ENCODE assay signal across 18 cellular contexts in the genomic region with DNA sequence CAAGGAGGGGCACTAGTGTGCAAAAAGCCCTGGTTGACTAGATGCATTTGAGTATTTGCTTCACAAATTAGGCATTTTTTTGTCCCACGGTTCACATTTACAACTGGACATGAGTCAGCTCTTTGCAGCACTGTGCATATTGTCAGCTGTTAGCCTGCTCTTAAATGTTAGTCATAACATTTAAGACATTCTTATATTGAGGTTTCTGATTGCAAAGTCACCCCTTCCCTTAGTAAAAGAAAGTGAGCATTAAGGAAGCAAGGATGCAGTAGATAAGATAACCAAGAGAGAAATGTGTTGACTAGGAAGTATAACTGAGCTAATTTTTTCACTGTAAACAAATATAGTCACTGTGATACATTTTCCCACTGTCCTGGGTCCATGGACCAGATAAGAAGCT.
DNase-seq lines count a peak whose midpoint lies in the region; ATAC-seq, FAIRE-seq and TF ChIP-seq lines count a peak whose summit lies in the region.
"Had no signal": no experiment of that assay in that cellular context is flagged by ENCODE, and none has a peak within 500 bp of the region (broad histone marks: within the 10 kb centered on the region; RNA-seq: fewer than 3 reads in every experiment).

No MANE protein-coding gene starts in this region.

- H3K27me3 ChIP-seq in PC-3 (ENCODE audit: low read length), result peaks cover 21% of the 10 kb centered on the region
- no peaks in the 10 kb centered on the region for H3K27me3 ChIP-seq in endothelial cell of umbilical vein (ENCODE audit: control insufficient read depth in 2 of 2, insufficient read depth in 2 of 2, low read length in 2 of 2)
- H3K27me3 ChIP-seq: esophagus squamous epithelium, Peyer's patch had no signal

- intact Hi-C loops in PC-3 (cut with micrococcal nuclease) (no loop called here), endothelial cell of umbilical vein (cut with micrococcal nuclease) (no loop called here)

- in situ Hi-C loops in Caki2 (cut with HindIII; ENCODE audit: low pct_unique_long_range_greater_than_20kb, low sequenced_read_pairs), result no loop called here

- H3K4me2 ChIP-seq in PC-3 (ENCODE audit: low read length) (no peak overlapping the region), endothelial cell of umbilical vein (ENCODE audit: insufficient read depth, low read length) (no peak overlapping the region)

- no peaks in the 10 kb centered on the region for H3K36me3 ChIP-seq in PC-3 (ENCODE audit: low read depth, low read length)
- no peaks in the 10 kb centered on the region for H3K36me3 ChIP-seq in endothelial cell of umbilical vein (ENCODE audit: control insufficient read depth in 2 of 2, extremely low read depth in 1 of 2, insufficient read depth in 2 of 2, low read length in 2 of 2)
- H3K36me3 ChIP-seq: esophagus squamous epithelium, HAP-1, Peyer's patch had no signal

- POLR2A ChIA-PET in PC-3 (lab: Charles Lee; ENCODE audit: unreplicated experiment), result no interaction called here
- POLR2A ChIA-PET in endothelial cell of umbilical vein (lab: Charles Lee), result no interaction called here

- no TSS peak for BruUV-seq in PC-3 (replicated peaks; lab: Mats Ljungman, UMichigan)
- no TSS peak for BruUV-seq in endothelial cell of umbilical vein (replicated peaks; lab: Mats Ljungman, UMichigan)

- H3K4me3 ChIP-seq in PC-3 (ENCODE audit: low read length) (no peak overlapping the region), endothelial cell of umbilical vein (replicated peaks in 1 of 3; ENCODE audit: insufficient read depth in 1 of 3, low read depth in 1 of 3, low read length in 3 of 3) (no peak overlapping the region)
- H3K4me3 ChIP-seq: esophagus squamous epithelium, HAP-1, Peyer's patch had no signal

- H4K20me1 ChIP-seq in PC-3 (ENCODE audit: low read length) (no peaks in the 10 kb centered on the region), endothelial cell of umbilical vein (replicated peaks; ENCODE audit: control insufficient read depth, extremely low read depth, insufficient read depth, low read length) (no peaks in the 10 kb centered on the region)

- peaks cover 9% of the 10 kb centered on the region; the same call in 1 of the 2 replicates for H3K4me1 ChIP-seq in PC-3 (ENCODE audit: insufficient read depth, low read length)
- no peaks in the 10 kb centered on the region for H3K4me1 ChIP-seq in endothelial cell of umbilical vein (ENCODE audit: control insufficient read depth, extremely low read depth, insufficient read depth, low read length)
- H3K4me1 ChIP-seq: HAP-1, Peyer's patch had no signal

- H3K9me1 ChIP-seq in endothelial cell of umbilical vein (replicated peaks; ENCODE audit: control insufficient read depth, extremely low read depth, insufficient read depth, low read length), result no peaks in the 10 kb centered on the region

- H3K79me2 ChIP-seq in PC-3 (ENCODE audit: low read length) (no peaks in the 10 kb centered on the region), endothelial cell of umbilical vein (ENCODE audit: control insufficient read depth, insufficient read depth, low read length) (no peaks in the 10 kb centered on the region)

- no peaks in the 10 kb centered on the region for H3K9me2 ChIP-seq in PC-3 (replicated peaks; ENCODE audit: low read length)

- H3K27ac ChIP-seq in PC-3 (ENCODE audit: low read length) (no peak overlapping the region), endothelial cell of umbilical vein (ENCODE audit: insufficient read depth, low read depth, low read length) (no peak overlapping the region)

- ATAC-seq in PC-3 (peak; percentile 38; the same call in 1 of the 2 replicates), HG02610 (IDR thresholded peaks at IDR 0.05; ENCODE audit: unreplicated experiment) (no peak)
- no peak for ATAC-seq in stimulated activated naive CD8-positive, alpha-beta T cell treated with anti-CD3 and anti-CD28 coated beads, Interleukin-15, Interleukin-2, amounts not matched to agents 100 U/mL and 50 U/mL, for 24 hours

- H3K9me3 ChIP-seq in PC-3 (ENCODE audit: low read length) (no peaks in the 10 kb centered on the region), endothelial cell of umbilical vein (replicated peaks; ENCODE audit: control insufficient read depth, insufficient read depth, low read length) (no peaks in the 10 kb centered on the region)
- H3K9me3 ChIP-seq: esophagus squamous epithelium, HAP-1, Peyer's patch had no signal

- H3K9ac ChIP-seq in PC-3 (ENCODE audit: low read length) (no peak overlapping the region), endothelial cell of umbilical vein (replicated peaks; ENCODE audit: extremely low read depth, insufficient read depth, low read length) (no peak overlapping the region)

- FAIRE-seq in endothelial cell of umbilical vein (lab: Jason Lieb, UNC), result no peak
- FAIRE-seq: GM18507 had no signal

- dilution Hi-C loops in endothelial cell of umbilical vein (cut with MboI; ENCODE audit: extremely low pct_ligation_motif_present, low sequenced_read_pairs), result no loop called here

- no peaks in the 10 kb centered on the region for H3F3A ChIP-seq in PC-3 (ENCODE audit: low read length, unreplicated experiment)

- CTCF ChIA-PET in PC-3 (lab: Charles Lee) (no interaction called here), endothelial cell of umbilical vein (lab: Charles Lee) (no interaction called here)

- H2AFZ ChIP-seq in PC-3 (ENCODE audit: low read length) (no peak overlapping the region), endothelial cell of umbilical vein (ENCODE audit: low read depth, low read length) (no peak overlapping the region)

- TF ChIP-seq POLR2A in endothelial cell of umbilical vein (IDR thresholded peaks at IDR 0.05; ENCODE audit: low read depth, low read length), result no peak

- peak; percentile 4 for DNase-seq in Caki2 (ENCODE audit: low read depth)
- peak; percentile 46 for DNase-seq in PC-3
- DNase-seq in endothelial cell of umbilical vein (ENCODE audit: low read depth, low spot score), result peak; percentile 55
- peak; percentile 60 for DNase-seq in myocyte (ENCODE audit: low read depth)
- no peak for DNase-seq in stimulated activated CD4-positive, alpha-beta T cell treated with anti-CD3 and anti-CD28 coated beads, Interleukin-1b, Interleukin-23, amount 100 ng/mL, for 48 hours
- no peak for DNase-seq in stimulated activated naive CD8-positive, alpha-beta T cell treated with anti-CD3 and anti-CD28 coated beads, Interleukin-15, Interleukin-2, amounts not matched to agents 100 U/mL and 50 U/mL, for 24 hours
- no peak for DNase-seq in NOMO-1 (lab: John Stamatoyannopoulos, UW; ENCODE audit: unreplicated experiment in 2 of 2)
- DNase-seq: activated CD4-positive, alpha-beta memory T cell treated with anti-CD3 and anti-CD28 coated beads for 36 hours; activated naive CD4-positive, alpha-beta T cell treated with Interleukin-2 at 50 U/mL for 16 hours; cerebellar nuclear complex; esophagus squamous epithelium; GDM1; immature natural killer cell; NCI-H2227 treated with DMSO at 0.1 percent for 48 hours; Peyer's patch had no signal

- TF ChIP-seq CTCF in PC-3 (conservative IDR thresholded peaks at IDR 0.05; ENCODE audit: low read depth, low read length) (no peak), endothelial cell of umbilical vein (IDR thresholded peaks at IDR 0.05; ENCODE audit: extremely low read depth in 1 of 2, insufficient read depth in 1 of 2, low read depth in 1 of 2, low read length in 2 of 2) (no peak)

TF ChIP-seq in endothelial cell of umbilical vein, 7 proteins besides CTCF, POLR2A, EP300 and RAD21:
- TF ChIP-seq GATA2 (IDR thresholded peaks at IDR 0.05; ENCODE audit: insufficient read depth, insufficient read length, low read depth, low read length) (peak; percentile 64), FOS (IDR thresholded peaks at IDR 0.05; ENCODE audit: borderline replicate concordance, insufficient read depth, low read length) (peak; percentile 57), POLR2AphosphoS5 (IDR thresholded peaks at IDR 0.05; ENCODE audit: insufficient read depth, low read depth, low read length) (no peak), MYC (IDR thresholded peaks at IDR 0.05; ENCODE audit: low read depth, low read length) (no peak), JUN (IDR thresholded peaks at IDR 0.05; ENCODE audit: borderline replicate concordance, insufficient read depth, insufficient read length, low read depth) (no peak), EZH2 (IDR thresholded peaks at IDR 0.05; ENCODE audit: borderline replicate concordance, low read depth, low read length, severe bottlenecking) (no peak)
- TF ChIP-seq, protein P1, sequence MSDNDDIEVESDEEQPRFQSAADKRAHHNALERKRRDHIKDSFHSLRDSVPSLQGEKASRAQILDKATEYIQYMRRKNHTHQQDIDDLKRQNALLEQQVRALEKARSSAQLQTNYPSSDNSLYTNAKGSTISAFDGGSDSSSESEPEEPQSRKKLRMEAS (IDR thresholded peaks at IDR 0.05; ENCODE audit: insufficient read depth, insufficient read length), result no peak

Comparison
In these comparisons a context has a peak if more than half of its experiments do, and no peak if none do; other contexts are left out.
1. DNase-seq: peak in Caki2 (single experiment), PC-3 (single experiment), endothelial cell of umbilical vein (single experiment) and myocyte (single experiment); none in stimulated activated CD4-positive, alpha-beta T cell treated with anti-CD3 and anti-CD28 coated beads, Interleukin-1b, Interleukin-23, amount 100 ng/mL, for 48 hours (single experiment), stimulated activated naive CD8-positive, alpha-beta T cell treated with anti-CD3 and anti-CD28 coated beads, Interleukin-15, Interleukin-2, amounts not matched to agents 100 U/mL and 50 U/mL, for 24 hours (single experiment) and NOMO-1 (0 of 2).